Comparison of ENCODE assay signal across 13 cellular contexts in genomic region chr1:36864182-36865079, GRCh38.
DNase-seq lines count a peak whose midpoint lies in the region; ATAC-seq, FAIRE-seq and TF ChIP-seq lines count a peak whose summit lies in the region.
"Had no signal": no experiment of that assay in that cellular context is flagged by ENCODE, and none has a peak within 500 bp of the region (broad histone marks: within the 10 kb centered on the region; RNA-seq: fewer than 3 reads in every experiment).

No MANE protein-coding gene starts in this region.

- peak; percentile 72 for FAIRE-seq in K562 (lab: Jason Lieb, UNC)

- no peaks in the 10 kb centered on the region for H3K4me1 Mint-ChIP-seq in activated CD4-positive, alpha-beta T cell treated with anti-CD3 and anti-CD28 coated beads for 36 hours
- H3K4me1 Mint-ChIP-seq: CD4-positive, CD25-positive, alpha-beta regulatory T cell had no signal

- no TSS peak for BruUV-seq in K562 (replicated peaks; lab: Mats Ljungman, UMichigan)

- H2AFZ ChIP-seq in Loucy (ENCODE audit: low read length) (no peak overlapping the region), K562 (ENCODE audit: low read depth, low read length) (no peak overlapping the region)
- H2AFZ ChIP-seq: GM23248 had no signal

- H3K9ac ChIP-seq in Loucy (ENCODE audit: low read depth, low read length, poor library complexity, severe bottlenecking), result no peak overlapping the region
- no peak overlapping the region for H3K9ac ChIP-seq in K562 (ENCODE audit: insufficient read depth in 1 of 2, low read depth in 2 of 2, low read length in 2 of 2)
- H3K9ac ChIP-seq: GM23248 had no signal

- H3K9me1 ChIP-seq in K562 (ENCODE audit: control insufficient read depth, insufficient read depth, low read length), result peaks cover 5% of the 10 kb centered on the region

- H3K9me3 Mint-ChIP-seq in activated CD4-positive, alpha-beta T cell treated with anti-CD3 and anti-CD28 coated beads for 36 hours (ENCODE audit: low read depth), result no peaks in the 10 kb centered on the region
- H3K9me3 Mint-ChIP-seq: CD4-positive, CD25-positive, alpha-beta regulatory T cell; natural killer cell treated with Interleukin-12 subunit alpha and Interleukin-12 subunit beta and Interleukin-15 and Interleukin-18, amount 100 ng/mL, for 72 hours had no signal

- H3K27ac Mint-ChIP-seq in activated CD4-positive, alpha-beta T cell treated with anti-CD3 and anti-CD28 coated beads for 36 hours, result no peak overlapping the region
- H3K27ac Mint-ChIP-seq: CD4-positive, CD25-positive, alpha-beta regulatory T cell; natural killer cell treated with Interleukin-12 subunit alpha and Interleukin-12 subunit beta and Interleukin-15 and Interleukin-18, amount 100 ng/mL, for 72 hours had no signal

- H3K4me3 ChIP-seq in Loucy (ENCODE audit: low read length, poor library complexity, severe bottlenecking) (no peak overlapping the region), K562 (no peak overlapping the region), sigmoid colon (no peak overlapping the region)
- H3K4me3 ChIP-seq: GM23248, stomach had no signal

- DNase-seq in activated CD4-positive, alpha-beta T cell treated with anti-CD3 and anti-CD28 coated beads for 36 hours, result peak; percentile 64
- DNase-seq in activated CD4-positive, alpha-beta T cell treated with anti-CD3 and anti-CD28 coated beads for 1 hour, result no peak
- peak; percentile 55 to 77 (median 70) for DNase-seq in K562 (ENCODE audit: extremely low read depth in 1 of 4, low spot score in 3 of 4)
- no peak for DNase-seq in sigmoid colon
- no peak for DNase-seq in NCI-H1048 (lab: John Stamatoyannopoulos, UW)
- DNase-seq: activated effector memory CD4-positive, alpha-beta T cell treated with Interleukin-2 at 50 U/mL for 16 hours; GM23248; stomach had no signal

- ATAC-seq in activated CD4-positive, alpha-beta T cell treated with anti-CD3 and anti-CD28 coated beads for 36 hours, result no peak
- peak; percentile 78 for ATAC-seq in K562
- ATAC-seq in HG03439 (IDR thresholded peaks at IDR 0.05; ENCODE audit: unreplicated experiment), result no peak
- no peak for ATAC-seq in HG02610 (IDR thresholded peaks at IDR 0.05; ENCODE audit: unreplicated experiment)
- ATAC-seq: natural killer cell treated with Interleukin-12 subunit alpha and Interleukin-12 subunit beta and Interleukin-15 and Interleukin-18, amount 100 ng/mL, for 72 hours had no signal

- no peak overlapping the region for H3K4me3 Mint-ChIP-seq in activated CD4-positive, alpha-beta T cell treated with anti-CD3 and anti-CD28 coated beads for 36 hours
- H3K4me3 Mint-ChIP-seq: CD4-positive, CD25-positive, alpha-beta regulatory T cell; natural killer cell treated with Interleukin-12 subunit alpha and Interleukin-12 subunit beta and Interleukin-15 and Interleukin-18, amount 100 ng/mL, for 72 hours had no signal

- H3K27me3 ChIP-seq in Loucy (ENCODE audit: insufficient read depth, low read length, poor library complexity, severe bottlenecking) (no peaks in the 10 kb centered on the region), K562 (ENCODE audit: control insufficient read depth in 2 of 2, insufficient read depth in 2 of 2, low read length in 2 of 2) (peaks cover 0 to 12% of the 10 kb centered on the region in 2 experiments; a peak in 2 of 5 replicates), sigmoid colon (peaks cover 0 to 39% (median 10%) of the 10 kb centered on the region in 3 donors)

- H3K36me3 ChIP-seq in Loucy (ENCODE audit: insufficient read depth, low read length), result no peaks in the 10 kb centered on the region
- no peaks in the 10 kb centered on the region for H3K36me3 ChIP-seq in K562 (ENCODE audit: control insufficient read depth, insufficient read depth, low read length)
- H3K36me3 ChIP-seq in sigmoid colon, result no peaks in the 10 kb centered on the region
- H3K36me3 ChIP-seq: stomach had no signal

- H3K36me3 Mint-ChIP-seq in activated CD4-positive, alpha-beta T cell treated with anti-CD3 and anti-CD28 coated beads for 36 hours (ENCODE audit: low read depth), result no peaks in the 10 kb centered on the region
- H3K36me3 Mint-ChIP-seq: CD4-positive, CD25-positive, alpha-beta regulatory T cell; natural killer cell treated with Interleukin-12 subunit alpha and Interleukin-12 subunit beta and Interleukin-15 and Interleukin-18, amount 100 ng/mL, for 72 hours had no signal

- H3K4me2 ChIP-seq in Loucy (ENCODE audit: low read depth, low read length, poor library complexity, severe bottlenecking) (no peak overlapping the region), K562 (ENCODE audit: insufficient read depth, low read length) (no peak overlapping the region)

- CTCF ChIA-PET in activated CD4-positive, alpha-beta T cell treated with anti-CD3 and anti-CD28 coated beads for 36 hours (lab: Charles Lee), result interaction anchor here (0.5 to 2.4 kb wide), 6 partner anchors 9 to 385 kb away, joined by 3 to 12 read pairs (median 4); no protein-coding TSS in a partner anchor
- CTCF ChIA-PET in K562 (lab: Yijun Ruan, JAX; ENCODE audit: low intra/inter-chr PET ratio), result no interaction called here

- no peak for TF ChIP-seq RAD21 in K562 (CRISPR knock-in tag; conservative IDR thresholded peaks at IDR 0.05 in 1 of 2, IDR thresholded peaks at IDR 0.05 in 1 of 2)

- no peaks in the 10 kb centered on the region for H3F3A ChIP-seq in Loucy (ENCODE audit: low read depth)

- H3K27me3 Mint-ChIP-seq in activated CD4-positive, alpha-beta T cell treated with anti-CD3 and anti-CD28 coated beads for 36 hours, result no peaks in the 10 kb centered on the region

- TF ChIP-seq EP300 in K562 (IDR thresholded peaks at IDR 0.05; ENCODE audit: low read length), result no peak
- no peak for TF ChIP-seq EP300 in sigmoid colon (IDR thresholded peaks at IDR 0.05)

- TF ChIP-seq POLR2A in K562 (conservative IDR thresholded peaks at IDR 0.05), result no peak
- TF ChIP-seq POLR2A in sigmoid colon (IDR thresholded peaks at IDR 0.05), result no peak

- H3K27ac ChIP-seq in K562 (ENCODE audit: extremely low read depth, low read depth, low read length) (no peak overlapping the region), sigmoid colon (peak overlapping the region in 3 of 4 donors; percentile 27 to 61 (median 40))
- H3K27ac ChIP-seq: GM23248, stomach had no signal

- TF ChIP-seq CTCF in Loucy (conservative IDR thresholded peaks at IDR 0.05; ENCODE audit: low read length), result peak; percentile 85
- TF ChIP-seq CTCF in K562 (IDR thresholded peaks at IDR 0.05 in 2 of 3, conservative IDR thresholded peaks at IDR 0.05 in 1 of 3; ENCODE audit: insufficient read depth in 2 of 3, low read depth in 1 of 3, low read length in 3 of 3), result peak; percentile 63 to 88 (median 64)
- TF ChIP-seq CTCF in sigmoid colon (IDR thresholded peaks at IDR 0.05), result no peak

- POLR2A ChIA-PET in activated CD4-positive, alpha-beta T cell treated with anti-CD3 and anti-CD28 coated beads for 36 hours (lab: Charles Lee), result interaction anchor here (0.7 kb wide), 1 partner anchor 112 kb away, joined by 3 read pairs; no protein-coding TSS in a partner anchor
- POLR2A ChIA-PET in K562 (lab: Yijun Ruan, JAX), result interaction anchor here (0.6 to 1.8 kb wide), 6 partner anchors 8 to 97 kb away, joined by 3 to 6 read pairs (median 4); no protein-coding TSS in a partner anchor

- H4K20me1 ChIP-seq in Loucy (ENCODE audit: insufficient read depth, low read length, poor library complexity, severe bottlenecking) (no peaks in the 10 kb centered on the region), K562 (replicated peaks; ENCODE audit: control insufficient read depth, insufficient read depth, low read length) (peaks cover 10% of the 10 kb centered on the region; the same call in 1 of the 2 replicates)

- H3K79me2 ChIP-seq in Loucy (ENCODE audit: insufficient read depth, low read length), result no peaks in the 10 kb centered on the region
- H3K79me2 ChIP-seq in K562 (ENCODE audit: control insufficient read depth, insufficient read depth, low read length), result no peaks in the 10 kb centered on the region

- intact Hi-C loops in activated CD4-positive, alpha-beta T cell treated with anti-CD3 and anti-CD28 coated beads for 36 hours (cut with DNase I, micrococcal nuclease), result no loop called here
- intact Hi-C loops in K562 (cut with micrococcal nuclease) (loop anchor here (10.0 kb wide), 1 partner anchor 160 kb away; no protein-coding TSS in a partner anchor), sigmoid colon (cut with DNase I) (no loop called here)

- 5% methylated on average over 10 of the region's 10 CpGs for WGBS in K562 (ENCODE audit: insufficient coverage, low coverage, missing lambda C conversion rate)
- WGBS in sigmoid colon, 2 donors, result 56 to 62% methylated on average over 10 of the region's 10 CpGs

- in situ Hi-C loops in K562 (cut with MboI), result no loop called here

- H3K9me3 ChIP-seq in Loucy (ENCODE audit: insufficient read depth, low read depth, low read length) (no peaks in the 10 kb centered on the region), K562 (replicated peaks; ENCODE audit: control insufficient read depth, insufficient read depth, low read depth, low read length) (no peaks in the 10 kb centered on the region), sigmoid colon (no peaks in the 10 kb centered on the region)
- H3K9me3 ChIP-seq: stomach had no signal

- no peaks in the 10 kb centered on the region for H3K4me1 ChIP-seq in Loucy (ENCODE audit: insufficient read depth, low read length, poor library complexity, severe bottlenecking)
- no peaks in the 10 kb centered on the region; a peak in 1 of 5 replicates for H3K4me1 ChIP-seq in K562 (replicated peaks in 1 of 2; ENCODE audit: control insufficient read depth in 2 of 2, insufficient read depth in 2 of 2, low read length in 2 of 2)
- no peaks in the 10 kb centered on the region for H3K4me1 ChIP-seq in sigmoid colon
- H3K4me1 ChIP-seq: stomach had no signal

- no peaks in the 10 kb centered on the region for H3K9me2 ChIP-seq in Loucy (replicated peaks; ENCODE audit: low read depth, low read length)

TF ChIP-seq in K562, 482 proteins besides CTCF, POLR2A, EP300 and RAD21 (continues in another document):
- no peak for TF ChIP-seq SMARCE1 (IDR thresholded peaks at IDR 0.05)
- TF ChIP-seq, protein P1, sequence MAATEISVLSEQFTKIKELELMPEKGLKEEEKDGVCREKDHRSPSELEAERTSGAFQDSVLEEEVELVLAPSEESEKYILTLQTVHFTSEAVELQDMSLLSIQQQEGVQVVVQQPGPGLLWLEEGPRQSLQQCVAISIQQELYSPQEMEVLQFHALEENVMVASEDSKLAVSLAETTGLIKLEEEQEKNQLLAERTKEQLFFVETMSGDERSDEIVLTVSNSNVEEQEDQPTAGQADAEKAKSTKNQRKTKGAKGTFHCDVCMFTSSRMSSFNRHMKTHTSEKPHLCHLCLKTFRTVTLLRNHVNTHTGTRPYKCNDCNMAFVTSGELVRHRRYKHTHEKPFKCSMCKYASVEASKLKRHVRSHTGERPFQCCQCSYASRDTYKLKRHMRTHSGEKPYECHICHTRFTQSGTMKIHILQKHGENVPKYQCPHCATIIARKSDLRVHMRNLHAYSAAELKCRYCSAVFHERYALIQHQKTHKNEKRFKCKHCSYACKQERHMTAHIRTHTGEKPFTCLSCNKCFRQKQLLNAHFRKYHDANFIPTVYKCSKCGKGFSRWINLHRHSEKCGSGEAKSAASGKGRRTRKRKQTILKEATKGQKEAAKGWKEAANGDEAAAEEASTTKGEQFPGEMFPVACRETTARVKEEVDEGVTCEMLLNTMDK (IDR thresholded peaks at IDR 0.05; ENCODE audit: borderline replicate concordance, insufficient read depth, low read depth, low read length, poor library complexity, severe bottlenecking), result peak; percentile 85
- TF ChIP-seq ZNF282 (CRISPR knock-in tag; IDR thresholded peaks at IDR 0.05), result no peak
- TF ChIP-seq DNMT1 (IDR thresholded peaks at IDR 0.05), result no peak

Comparison
In these comparisons a context has a peak if more than half of its experiments do, and no peak if none do; other contexts are left out.
1. DNase-seq: peak in activated CD4-positive, alpha-beta T cell treated with anti-CD3 and anti-CD28 coated beads for 36 hours (single experiment) and K562 (4 of 4); none in activated CD4-positive, alpha-beta T cell treated with anti-CD3 and anti-CD28 coated beads for 1 hour (single experiment), sigmoid colon (single experiment) and NCI-H1048 (single experiment).
2. CTCF ChIP-seq: peak in Loucy (single experiment) and K562 (3 of 3); none in sigmoid colon (0 of 4).